ENCODE assay signal across 8 cellular contexts in genomic region chr4:41814565-41814964, GRCh38.
DNase-seq lines count a peak whose midpoint lies in the region; ATAC-seq and TF ChIP-seq lines count a peak whose summit lies in the region.
"Had no signal": no experiment of that assay in that cellular context is flagged by ENCODE, and none has a peak within 500 bp of the region (broad histone marks: within the 10 kb centered on the region; RNA-seq: fewer than 3 reads in every experiment).

No MANE protein-coding gene starts in this region.

- intact Hi-C loops in adrenal gland (cut with DNase I) (no loop called here), left ventricle myocardium inferior (cut with micrococcal nuclease) (no loop called here), psoas muscle (cut with DNase I) (no loop called here)

- no peak for TF ChIP-seq POLR2A in adrenal gland (IDR thresholded peaks at IDR 0.05)

- H3K79me2 ChIP-seq in MM.1S (ENCODE audit: low read length): no peaks in the 10 kb centered on the region

- H3K27ac ChIP-seq in adrenal gland: no peak overlapping the region
- no peak overlapping the region for H3K27ac ChIP-seq in left ventricle myocardium inferior (replicated peaks)
- H3K27ac ChIP-seq in psoas muscle: no peak overlapping the region
- H3K27ac ChIP-seq in MM.1S (ENCODE audit: low read length): no peak overlapping the region

- H3K27me3 ChIP-seq in H7 (ENCODE audit: control insufficient read depth, insufficient read depth, low read length) (peaks cover 1% of the 10 kb centered on the region; the same call in 1 of the 2 replicates), adrenal gland (no peaks in the 10 kb centered on the region), left ventricle myocardium inferior (ENCODE audit: low read depth) (peaks cover 75% of the 10 kb centered on the region), psoas muscle (ENCODE audit: insufficient read depth in 3 of 3, low read length in 2 of 3) (peaks cover 0 to 22% (median 4%) of the 10 kb centered on the region in 3 donors), MM.1S (replicated peaks; ENCODE audit: insufficient read depth, low read length) (peaks cover 16% of the 10 kb centered on the region)

- no peak overlapping the region for H2AFZ ChIP-seq in MM.1S (ENCODE audit: low read length)

- no peaks in the 10 kb centered on the region for H3K4me1 ChIP-seq in adrenal gland (replicated peaks in 1 of 2)
- H3K4me1 ChIP-seq in left ventricle myocardium inferior: no peaks in the 10 kb centered on the region
- H3K4me1 ChIP-seq in psoas muscle: no peaks in the 10 kb centered on the region
- no peaks in the 10 kb centered on the region for H3K4me1 ChIP-seq in MM.1S (ENCODE audit: low read length)

- H3K9ac ChIP-seq in MM.1S (ENCODE audit: low read length): no peak overlapping the region

- WGBS in adrenal gland, 4 donors: 31 to 49% (median 41%) methylated on average over 10 of the region's 10 CpGs
- 11 to 24% (median 24%) methylated on average over 10 of the region's 10 CpGs for WGBS in psoas muscle, 3 donors

- H3K4me3 ChIP-seq in H7 (ENCODE audit: insufficient read depth, low read depth, low read length) (no peak overlapping the region), adrenal gland (no peak overlapping the region), left ventricle myocardium inferior (no peak overlapping the region), retinal pigment epithelial cell (ENCODE audit: low read length) (no peak overlapping the region), psoas muscle (no peak overlapping the region), MM.1S (ENCODE audit: low read length) (no peak overlapping the region)

- DNase-seq in H7: peak; percentile 19
- DNase-seq in adrenal gland: peak in 6 of 7 donors; percentile 18 to 59 (median 28)
- DNase-seq in left ventricle myocardium inferior: no peak
- DNase-seq in retinal pigment epithelial cell (ENCODE audit: low read depth): no peak
- DNase-seq in psoas muscle: no peak
- no peak for DNase-seq in MM.1S
- DNase-seq: NCI-H774 had no signal

- no peaks in the 10 kb centered on the region for H3F3A ChIP-seq in MM.1S (ENCODE audit: insufficient read depth, low read length)

- no peaks in the 10 kb centered on the region for H3K9me2 ChIP-seq in MM.1S (replicated peaks; ENCODE audit: insufficient read depth, low read length)

- ATAC-seq in psoas muscle (no peak), GM19023 (IDR thresholded peaks at IDR 0.05; ENCODE audit: unreplicated experiment) (no peak)

- H3K9me3 ChIP-seq in adrenal gland (replicated peaks in 1 of 3) (no peaks in the 10 kb centered on the region), left ventricle myocardium inferior (replicated peaks) (no peaks in the 10 kb centered on the region), psoas muscle (no peaks in the 10 kb centered on the region), MM.1S (replicated peaks; ENCODE audit: insufficient read depth, low read length) (no peaks in the 10 kb centered on the region)

- H3K4me2 ChIP-seq in MM.1S (ENCODE audit: low read depth, low read length): no peak overlapping the region

- TF ChIP-seq CTCF in adrenal gland (IDR thresholded peaks at IDR 0.05) (peak in 4 of 6 experiments; percentile 29 to 46 (median 32)), left ventricle myocardium inferior (IDR thresholded peaks at IDR 0.05; ENCODE audit: borderline replicate concordance) (peak; percentile 63), retinal pigment epithelial cell (conservative IDR thresholded peaks at IDR 0.05; ENCODE audit: low read depth, low read length) (peak; percentile 65), psoas muscle (IDR thresholded peaks at IDR 0.05) (no peak), MM.1S (IDR thresholded peaks at IDR 0.05; ENCODE audit: low read length) (no peak)

- no peaks in the 10 kb centered on the region for H4K20me1 ChIP-seq in MM.1S (ENCODE audit: insufficient read depth, low read length)

- H3K36me3 ChIP-seq in H7 (replicated peaks; ENCODE audit: control insufficient read depth, insufficient read depth, low read length): no peaks in the 10 kb centered on the region
- H3K36me3 ChIP-seq in adrenal gland (replicated peaks in 1 of 2): no peaks in the 10 kb centered on the region
- H3K36me3 ChIP-seq in left ventricle myocardium inferior: no peaks in the 10 kb centered on the region
- H3K36me3 ChIP-seq in psoas muscle (ENCODE audit: insufficient read depth in 1 of 2, low read depth in 1 of 2): no peaks in the 10 kb centered on the region
- no peaks in the 10 kb centered on the region for H3K36me3 ChIP-seq in MM.1S (replicated peaks; ENCODE audit: insufficient read depth, low read length)

Comparison
In these comparisons a context has a peak if more than half of its experiments do, and no peak if none do; other contexts are left out.
1. DNase-seq: peak in H7 (single experiment) and adrenal gland (6 of 7); none in left ventricle myocardium inferior (single experiment), retinal pigment epithelial cell (single experiment), psoas muscle (0 of 2) and MM.1S (single experiment).
2. CTCF ChIP-seq: peak in adrenal gland (4 of 6), left ventricle myocardium inferior (single experiment) and retinal pigment epithelial cell (single experiment); none in psoas muscle (single experiment) and MM.1S (single experiment).